In the genomic region with DNA sequence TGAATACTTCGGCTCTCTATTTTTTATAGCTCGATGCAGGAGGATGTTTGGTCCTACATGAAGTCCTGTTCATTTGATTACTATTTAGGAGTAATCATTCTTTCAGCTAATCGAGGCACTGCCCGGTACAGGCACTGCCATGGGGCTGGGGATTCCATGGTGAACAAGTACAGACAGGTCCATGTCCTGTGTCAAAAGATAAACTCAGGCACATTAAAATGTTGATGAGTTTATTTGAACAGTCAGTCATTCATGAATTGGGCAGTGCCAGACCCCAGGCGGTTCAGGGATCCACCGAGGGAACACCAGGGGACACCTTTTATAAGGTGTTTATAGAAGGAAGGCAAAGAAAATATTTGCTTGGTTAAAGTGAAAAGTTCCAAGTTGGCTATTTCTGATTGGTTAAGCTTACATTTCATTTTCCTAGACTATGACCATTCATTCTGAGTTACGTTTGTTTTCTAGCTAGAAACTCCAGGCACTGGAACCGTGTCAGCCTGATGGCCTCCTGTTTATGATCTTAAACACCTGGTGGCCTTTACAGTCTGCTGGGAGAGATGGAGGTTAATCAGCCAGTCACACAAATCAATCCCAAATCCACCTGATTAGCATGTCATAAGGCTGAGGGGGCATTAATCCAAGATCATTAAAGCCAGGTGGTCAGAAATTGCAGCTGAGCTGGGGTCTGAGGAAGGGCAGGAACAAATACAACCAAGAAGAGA, we compare ENCODE assay signal across 28 cellular contexts. TPM values are rescaled to one million over a fixed set of nuclear protein-coding genes. Genes with fewer than 3 reads are reported as not detected.
DNase-seq lines count a peak whose midpoint lies in the region; ATAC-seq and TF ChIP-seq lines count a peak whose summit lies in the region.
"Had no signal": no experiment of that assay in that cellular context is flagged by ENCODE, and none has a peak within 500 bp of the region (broad histone marks: within the 10 kb centered on the region; RNA-seq: fewer than 3 reads in every experiment).

No MANE protein-coding gene starts in this region.

- H3K27ac ChIP-seq in MM.1S (ENCODE audit: low read length) (no peak overlapping the region), coronary artery (no peak overlapping the region)
- H3K27ac ChIP-seq: A549, GM23248, tibial nerve had no signal

- H3K9me3 ChIP-seq in MM.1S (replicated peaks; ENCODE audit: insufficient read depth, low read length): no peaks in the 10 kb centered on the region
- H3K9me3 ChIP-seq: SK-N-SH had no signal

- no peaks in the 10 kb centered on the region for H3K79me2 ChIP-seq in MM.1S (ENCODE audit: low read length)

- no peak overlapping the region for H2AFZ ChIP-seq in MM.1S (ENCODE audit: low read length)
- H2AFZ ChIP-seq: GM23248 had no signal

- peaks cover 20% of the 10 kb centered on the region for H3K4me1 ChIP-seq in MM.1S (ENCODE audit: low read length)
- H3K4me1 ChIP-seq: A549, tibial nerve had no signal

- no peak for ATAC-seq in HG03432 (IDR thresholded peaks at IDR 0.05; ENCODE audit: unreplicated experiment)
- ATAC-seq: A549; activated CD8-positive, alpha-beta memory T cell treated with anti-CD3 and anti-CD28 coated beads, Interleukin-2, amount 10 ng/mL, durations not matched to agents 7 days and 5 days; natural killer cell had no signal

- intact Hi-C loops in cardiac septum (cut with DNase I): no loop called here

- H4K20me1 ChIP-seq in MM.1S (ENCODE audit: insufficient read depth, low read length): no peaks in the 10 kb centered on the region

- H3K4me3 ChIP-seq in MM.1S (ENCODE audit: low read length): no peak overlapping the region
- no peak overlapping the region for H3K4me3 ChIP-seq in coronary artery
- H3K4me3 ChIP-seq: A549, GM23248, lung, tibial nerve had no signal

- H3K9me2 ChIP-seq in MM.1S (replicated peaks; ENCODE audit: insufficient read depth, low read length): no peaks in the 10 kb centered on the region
- H3K9me2 ChIP-seq: SK-N-SH had no signal

- H3F3A ChIP-seq in MM.1S (ENCODE audit: insufficient read depth, low read length): peaks cover 5% of the 10 kb centered on the region; the same call in 1 of the 2 replicates

- H3K9ac ChIP-seq in MM.1S (ENCODE audit: low read length): no peak overlapping the region
- H3K9ac ChIP-seq: GM23248, SK-N-SH had no signal

- peak; percentile 37 for DNase-seq in COR-L47 (lab: John Stamatoyannopoulos, UW)
- no peak for DNase-seq in MM.1S
- peak; percentile 70 for DNase-seq in NCI-H82 treated with DMSO at 0.1 percent for 48 hours (lab: John Stamatoyannopoulos, UW; ENCODE audit: unreplicated experiment)
- DNase-seq in coronary artery (ENCODE audit: low spot score): peak; percentile 36
- no peak for DNase-seq in iPS-NIHi7 (ENCODE audit: extremely low spot score)
- DNase-seq in ecto neural progenitor cell (ENCODE audit: low spot score): no peak
- no peak for DNase-seq in cardiac septum (ENCODE audit: low spot score)
- DNase-seq: activated CD4-positive, CD25-positive, alpha-beta regulatory T cell; activated CD8-positive, alpha-beta memory T cell treated with anti-CD3 and anti-CD28 coated beads, Interleukin-2, amount 10 ng/mL, durations not matched to agents 7 days and 5 days; activated T-cell treated with anti-CD3 and anti-CD28 coated beads, Interleukin-2, amount 50 U/mL, for 48 hours; CD4-positive, alpha-beta T cell; cerebellar nuclear complex; DMS53; GM23248; HFFc6; hippocampal formation; natural killer cell; NCI-H1092; NCI-H187; NCI-H2171; NCI-H524 treated with DMSO at 0.1 percent for 48 hours; occipital lobe; SK-N-SH; stimulated activated CD4-positive, alpha-beta T cell treated with anti-CD3 and anti-CD28 coated beads, Interleukin-4, amount 100 ng/mL, for 24 hours had no signal

- H3K36me3 ChIP-seq in MM.1S (replicated peaks; ENCODE audit: insufficient read depth, low read length): no peaks in the 10 kb centered on the region

- H3K4me2 ChIP-seq in MM.1S (ENCODE audit: low read depth, low read length): peak overlapping the region; percentile 81; the same call in 1 of the 2 replicates
- H3K4me2 ChIP-seq: A549, SK-N-SH had no signal

- H3K27me3 ChIP-seq in MM.1S (replicated peaks; ENCODE audit: insufficient read depth, low read length): no peaks in the 10 kb centered on the region
- H3K27me3 ChIP-seq: tibial nerve had no signal

- no peak for TF ChIP-seq CTCF in MM.1S (IDR thresholded peaks at IDR 0.05; ENCODE audit: low read length)
- no peak for TF ChIP-seq CTCF in coronary artery (IDR thresholded peaks at IDR 0.05)

RNA-seq across cellular contexts. Expression of a gene that starts 47.0 kb away (rescaled TPM):
- 8.8 TPM for total RNA-seq in cardiac septum

RNA-seq across cellular contexts. Expression of a gene that starts 57.5 kb away (rescaled TPM):
- 2.2 TPM for total RNA-seq in cardiac septum

Comparison
In these comparisons a context has a peak if more than half of its experiments do, and no peak if none do; other contexts are left out.
1. DNase-seq: peak in COR-L47 (single experiment), NCI-H82 treated with DMSO at 0.1 percent for 48 hours (single experiment) and coronary artery (single experiment); none in MM.1S (single experiment), iPS-NIHi7 (single experiment), ecto neural progenitor cell (single experiment) and cardiac septum (single experiment).